20 cellular contexts compared by ENCODE assay signal in the genomic region with DNA sequence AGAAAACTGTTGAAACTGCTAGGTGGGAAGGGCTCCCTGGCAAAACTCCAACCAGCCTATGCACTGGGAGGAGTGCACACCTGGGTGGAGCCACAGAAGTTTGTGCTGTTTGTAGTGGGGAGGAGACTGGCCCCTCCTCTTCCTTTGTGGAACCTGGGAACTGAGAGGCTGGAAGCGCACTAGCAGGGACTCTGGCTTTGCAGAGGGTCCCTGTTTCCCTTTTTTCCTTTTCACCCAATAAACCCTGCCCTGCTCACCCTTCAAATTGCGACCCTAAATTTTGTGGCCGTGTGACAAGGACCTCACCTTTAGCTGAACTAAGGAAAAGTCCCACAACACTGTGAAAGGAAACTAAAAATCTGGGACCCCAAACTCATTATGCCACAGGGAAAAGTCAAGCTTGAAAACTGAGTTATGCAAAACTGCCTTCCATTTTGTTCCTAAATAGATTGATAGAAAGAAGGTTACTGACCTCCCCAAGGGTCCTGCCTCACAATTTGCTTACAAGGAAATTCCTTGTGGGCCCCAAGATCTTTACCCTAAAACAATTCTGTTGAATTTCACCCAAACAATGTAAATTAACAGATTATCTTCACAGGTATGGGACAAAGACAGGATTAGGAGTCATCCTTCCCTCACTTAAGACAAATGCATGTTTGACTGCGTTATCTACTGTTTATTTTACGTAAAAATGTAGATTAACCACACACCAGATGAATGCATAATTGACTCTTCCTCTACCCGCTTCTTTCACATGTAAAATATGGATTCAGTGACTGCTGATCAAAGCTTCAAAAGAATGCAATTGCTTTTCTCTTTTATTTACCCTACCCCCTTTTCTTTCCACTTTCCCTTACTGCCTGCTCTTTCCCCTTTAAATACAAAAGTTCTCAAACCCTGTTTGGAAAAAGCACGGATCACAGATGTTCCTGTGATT.
DNase-seq lines count a peak whose midpoint lies in the region; ATAC-seq, FAIRE-seq and TF ChIP-seq lines count a peak whose summit lies in the region.
"Had no signal": no experiment of that assay in that cellular context is flagged by ENCODE, and none has a peak within 500 bp of the region (broad histone marks: within the 10 kb centered on the region; RNA-seq: fewer than 3 reads in every experiment).

No MANE protein-coding gene starts in this region.

- H3K36me3 ChIP-seq in HUES6 (ENCODE audit: control insufficient read depth, insufficient read depth, low read length) (no peaks in the 10 kb centered on the region), RWPE2 (ENCODE audit: low read depth) (no peaks in the 10 kb centered on the region), iPS-18a (ENCODE audit: control insufficient read depth, low read depth, low read length) (no peaks in the 10 kb centered on the region), small intestine (ENCODE audit: control insufficient read depth in 2 of 2, insufficient read depth in 2 of 2, low read length in 2 of 2) (no peaks in the 10 kb centered on the region)
- H3K36me3 ChIP-seq: ascending aorta, lower lobe of right lung, prostate gland, thyroid gland had no signal

- H3K4me1 ChIP-seq in HUES6 (ENCODE audit: control insufficient read depth, insufficient read depth, low read length) (peaks cover 38% of the 10 kb centered on the region), RWPE2 (ENCODE audit: insufficient read depth, poor library complexity, severe bottlenecking) (no peaks in the 10 kb centered on the region), iPS-18a (ENCODE audit: control insufficient read depth, low read depth, low read length) (peaks cover 51% of the 10 kb centered on the region), small intestine (ENCODE audit: control insufficient read depth in 2 of 2, insufficient read depth in 1 of 2, low read depth in 1 of 2, low read length in 1 of 2) (no peaks in the 10 kb centered on the region)
- H3K4me1 ChIP-seq: ascending aorta, lower lobe of right lung, prostate gland, thyroid gland had no signal

- TF ChIP-seq CTCF in RWPE2 (IDR thresholded peaks at IDR 0.05; ENCODE audit: poor library complexity, severe bottlenecking): no peak

- H3K27ac ChIP-seq in HUES6 (ENCODE audit: low read depth, low read length) (peak overlapping the region; percentile 78), RWPE2 (ENCODE audit: poor library complexity, severe bottlenecking) (no peak overlapping the region), iPS-18a (ENCODE audit: low read length) (peak overlapping the region; percentile 74), small intestine (ENCODE audit: low read depth in 1 of 2, low read length in 1 of 2) (no peak overlapping the region)
- H3K27ac ChIP-seq: ascending aorta, lower lobe of right lung, prostate gland, thyroid gland had no signal

- H3K9me3 ChIP-seq in HUES6 (ENCODE audit: control insufficient read depth, insufficient read depth, low read depth, low read length): no peaks in the 10 kb centered on the region
- H3K9me3 ChIP-seq in RWPE2 (ENCODE audit: severe bottlenecking): no peaks in the 10 kb centered on the region
- H3K9me3 ChIP-seq in iPS-18a (ENCODE audit: control insufficient read depth, low read depth, low read length): no peaks in the 10 kb centered on the region
- no peaks in the 10 kb centered on the region for H3K9me3 ChIP-seq in small intestine (ENCODE audit: control insufficient read depth, low read depth)
- H3K9me3 ChIP-seq: ascending aorta, lower lobe of right lung, prostate gland, thyroid gland had no signal

- 48 to 54% (median 51%) methylated on average over 7 of the region's 7 CpGs for WGBS in small intestine, 3 donors

- H3K27me3 ChIP-seq in HUES6 (ENCODE audit: control insufficient read depth, insufficient read depth, low read length) (no peaks in the 10 kb centered on the region), RWPE2 (ENCODE audit: insufficient read depth, poor library complexity, severe bottlenecking) (no peaks in the 10 kb centered on the region), iPS-18a (ENCODE audit: control insufficient read depth, insufficient read depth, low read length) (no peaks in the 10 kb centered on the region), small intestine (ENCODE audit: control insufficient read depth in 2 of 2, insufficient read depth in 2 of 2, low read length in 2 of 2) (no peaks in the 10 kb centered on the region)
- H3K27me3 ChIP-seq: ascending aorta, thyroid gland had no signal

- peak overlapping the region; percentile 82 for H3K9ac ChIP-seq in HUES6 (ENCODE audit: low read length)
- peak overlapping the region; percentile 56 for H3K9ac ChIP-seq in iPS-18a (ENCODE audit: low read length)

- DNase-seq in RWPE2 (ENCODE audit: low spot score) (no peak), small intestine (peak; percentile 44), NCI-H82 (lab: John Stamatoyannopoulos, UW) (no peak), hepatic stellate cell (ENCODE audit: low spot score) (no peak), dermis blood vessel endothelial cell (no peak)
- DNase-seq: activated CD4-positive, alpha-beta T cell treated with anti-CD3 and anti-CD28 coated beads, Interleukin-2, amount 50 U/mL, for 1 hour; activated naive CD4-positive, alpha-beta T cell treated with anti-CD3 and anti-CD28 coated beads for 36 hours; activated T-cell treated with anti-CD3 and anti-CD28 coated beads for 4 hours; foreskin fibroblast; GOT3; lower lobe of right lung; naive B cell; NCI-H2081; NCI-H526 treated with DMSO at 0.1 percent for 48 hours; thyroid gland had no signal

- peak; percentile 31; the same call in 1 of the 3 replicates for ATAC-seq in RWPE2 (ENCODE audit: low read depth)
- ATAC-seq: lower lobe of right lung; stimulated activated memory B cell treated with anti-CD40 and anti-IgM and Interleukin-4, amounts not matched to agents 10 μg/mL and 1 μg/mL and 100 μg/mL, for 72 hours had no signal

- FAIRE-seq in small intestine (lab: Jason Lieb, UNC): no peak

- peak overlapping the region; percentile 40 for H3K4me3 ChIP-seq in HUES6 (ENCODE audit: low read depth, low read length)
- H3K4me3 ChIP-seq in RWPE2 (ENCODE audit: severe bottlenecking): no peak overlapping the region
- H3K4me3 ChIP-seq in iPS-18a (ENCODE audit: low read length): peak overlapping the region; percentile 52
- H3K4me3 ChIP-seq in small intestine (ENCODE audit: low read depth in 1 of 2, low read length in 2 of 2): no peak overlapping the region
- H3K4me3 ChIP-seq: ascending aorta, lower lobe of right lung, prostate gland, thyroid gland had no signal

Comparison
In these comparisons a context has a peak if more than half of its experiments do, and no peak if none do; other contexts are left out.
1. H3K27ac ChIP-seq: peak in HUES6 (single experiment) and iPS-18a (single experiment); none in RWPE2 (single experiment) and small intestine (0 of 2).
2. H3K4me3 ChIP-seq: peak in HUES6 (single experiment) and iPS-18a (single experiment); none in RWPE2 (single experiment) and small intestine (0 of 2).